In the genomic region with DNA sequence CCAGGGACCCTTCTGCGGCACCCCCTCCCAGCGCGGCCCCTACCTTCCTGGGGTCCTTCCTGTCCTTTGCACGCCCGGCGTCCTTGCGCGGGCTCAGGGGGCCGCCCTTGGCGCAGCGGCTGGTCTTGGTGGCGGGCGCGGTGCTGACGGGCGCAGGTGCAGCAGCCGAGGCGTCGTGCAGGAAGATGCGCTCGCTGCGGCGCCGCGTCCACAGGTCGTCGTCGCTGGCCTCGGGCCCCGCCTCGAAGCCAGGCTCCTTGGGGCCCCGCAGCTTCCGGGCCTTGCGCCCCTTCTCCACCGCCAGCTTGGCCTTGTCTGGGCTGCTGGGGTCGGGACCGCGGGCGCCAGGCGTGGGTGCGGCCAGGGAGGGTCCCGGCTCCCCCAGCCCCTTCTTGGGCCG, we compare ENCODE assay signal across 1 cellular context.
A peak's percentile ranks its signal among the peaks of the same experiment; 100 is the strongest.
TF ChIP-seq lines count a peak whose summit lies in the region.

No MANE protein-coding gene starts in this region.

TF ChIP-seq in HepG2, 621 proteins besides CTCF, POLR2A, EP300 and RAD21:
- TF ChIP-seq RFX1 (IDR thresholded peaks at IDR 0.05) (no peak), AGO2 (optimal IDR thresholded peaks at IDR 0.05; ENCODE audit: low read depth, low read length) (peak; percentile 51)
